8 cellular contexts compared by ENCODE assay signal in the genomic region with DNA sequence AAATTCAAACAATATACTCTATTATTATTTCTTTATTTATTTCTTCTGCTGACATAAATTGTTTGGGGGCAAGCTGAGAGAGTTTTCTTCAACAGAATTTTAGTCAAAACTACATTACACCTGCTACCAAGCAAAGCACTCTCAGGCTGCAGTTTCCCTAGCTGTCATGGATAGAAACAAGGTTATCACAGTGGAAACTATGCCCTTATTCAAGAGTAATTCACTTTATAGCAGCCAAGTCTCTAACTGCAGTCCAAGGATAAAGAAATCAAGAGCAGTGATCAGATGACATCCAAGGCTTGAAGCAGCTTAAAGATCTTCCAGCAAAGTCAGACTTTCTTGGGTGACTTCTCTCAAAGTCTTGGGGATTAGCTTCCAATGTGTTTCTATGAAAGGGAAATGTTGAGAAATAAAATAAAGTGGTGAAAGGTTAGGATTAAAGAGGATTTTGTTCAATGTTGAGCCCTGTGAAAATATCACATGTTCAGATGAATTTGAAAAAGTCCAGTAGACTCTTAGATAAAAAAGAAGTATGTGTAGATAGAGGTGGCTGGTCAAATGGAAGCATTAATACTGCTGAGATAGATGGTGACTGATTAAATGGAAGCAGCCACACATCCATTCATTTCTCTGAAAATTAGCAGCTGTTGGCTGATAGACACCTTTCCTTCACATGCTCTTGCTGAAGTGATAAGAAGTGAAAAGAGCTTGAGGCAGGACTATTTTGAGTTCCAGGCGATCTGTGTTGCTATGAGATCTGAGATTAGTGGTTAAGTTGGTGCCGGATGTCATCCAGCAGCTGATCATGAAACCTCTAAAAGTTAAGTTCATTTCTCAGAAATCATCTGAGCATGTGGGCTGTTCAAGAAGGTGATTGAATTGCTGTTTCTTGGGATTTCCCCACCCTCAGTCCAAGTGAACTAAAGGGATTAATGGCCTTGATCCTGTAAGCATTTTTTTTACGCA.
DNase-seq lines count a peak whose midpoint lies in the region; ATAC-seq and TF ChIP-seq lines count a peak whose summit lies in the region.

No MANE protein-coding gene starts in this region.

- no peak overlapping the region for H3K27ac ChIP-seq in body of pancreas

- no peaks in the 10 kb centered on the region for H3K9me3 Mint-ChIP-seq in activated naive CD8-positive, alpha-beta T cell treated with anti-CD3 and anti-CD28 coated beads, Interleukin-2, amount 10 ng/mL, durations not matched to agents 7 days and 5 days

- no peaks in the 10 kb centered on the region for H3K27me3 ChIP-seq in body of pancreas

- DNase-seq in GM10266 (ENCODE audit: extremely low spot score): peak; percentile 78
- peak; percentile 59 for DNase-seq in NAMALWA (ENCODE audit: low spot score)
- DNase-seq in activated naive CD8-positive, alpha-beta T cell treated with anti-CD3 and anti-CD28 coated beads, Interleukin-2, amount 10 ng/mL, durations not matched to agents 7 days and 5 days: no peak
- DNase-seq in stimulated activated CD8-positive, alpha-beta memory T cell treated with anti-CD3 and anti-CD28 coated beads, Interleukin-15, amount 100 ng/mL, for 48 hours (ENCODE audit: low read depth in 2 of 2): peak; percentile 23 to 32
- DNase-seq in body of pancreas: no peak
- DNase-seq in SW480 (ENCODE audit: low spot score): no peak
- DNase-seq in NCI-H748 (lab: John Stamatoyannopoulos, UW; ENCODE audit: unreplicated experiment): no peak

- POLR2A ChIA-PET in activated naive CD8-positive, alpha-beta T cell treated with anti-CD3 and anti-CD28 coated beads, Interleukin-2, amount 10 ng/mL, durations not matched to agents 7 days and 5 days (lab: Charles Lee): interaction anchor here (0.6 to 10.0 kb wide), 18 partner anchors 24 to 373 kb away, joined by 3 to 248 read pairs (median 4); partner anchors contain the start of gene BTG1

- no peak overlapping the region for H3K4me3 ChIP-seq in body of pancreas

- H3K36me3 Mint-ChIP-seq in activated naive CD8-positive, alpha-beta T cell treated with anti-CD3 and anti-CD28 coated beads, Interleukin-2, amount 10 ng/mL, durations not matched to agents 7 days and 5 days: peaks cover 10% of the 10 kb centered on the region

- no peaks in the 10 kb centered on the region for H3K9me3 ChIP-seq in body of pancreas

- 73 to 77% methylated on average over 3 of the region's 3 CpGs for whole genome bisulfite sequencing in body of pancreas, 2 donors

- peak overlapping the region; percentile 73 for H3K4me3 Mint-ChIP-seq in activated naive CD8-positive, alpha-beta T cell treated with anti-CD3 and anti-CD28 coated beads, Interleukin-2, amount 10 ng/mL, durations not matched to agents 7 days and 5 days

- no peaks in the 10 kb centered on the region for H3K4me1 ChIP-seq in body of pancreas

- peak overlapping the region; percentile 93 for H3K27ac Mint-ChIP-seq in activated naive CD8-positive, alpha-beta T cell treated with anti-CD3 and anti-CD28 coated beads, Interleukin-2, amount 10 ng/mL, durations not matched to agents 7 days and 5 days

- no peak for TF ChIP-seq CTCF in GM10266 (IDR thresholded peaks at IDR 0.05; ENCODE audit: control insufficient read depth, insufficient read depth, low read depth, missing control alignments)
- no peak for TF ChIP-seq CTCF in body of pancreas (IDR thresholded peaks at IDR 0.05)

- H3K27me3 Mint-ChIP-seq in activated naive CD8-positive, alpha-beta T cell treated with anti-CD3 and anti-CD28 coated beads, Interleukin-2, amount 10 ng/mL, durations not matched to agents 7 days and 5 days: no peaks in the 10 kb centered on the region

- intact Hi-C loops in body of pancreas (cut with DNase I): no loop called here

- H3K4me1 Mint-ChIP-seq in activated naive CD8-positive, alpha-beta T cell treated with anti-CD3 and anti-CD28 coated beads, Interleukin-2, amount 10 ng/mL, durations not matched to agents 7 days and 5 days: peaks cover 71% of the 10 kb centered on the region

- ATAC-seq in GM21576 (IDR thresholded peaks at IDR 0.05; ENCODE audit: unreplicated experiment) (peak; percentile 88), body of pancreas (no peak)
- ATAC-seq in activated naive CD8-positive, alpha-beta T cell treated with anti-CD3 and anti-CD28 coated beads, Interleukin-2, amount 10 ng/mL, durations not matched to agents 7 days and 5 days (ENCODE audit: low read depth): peak; percentile 79

- no peaks in the 10 kb centered on the region for H3K36me3 ChIP-seq in body of pancreas (replicated peaks in 1 of 2; ENCODE audit: insufficient read depth in 1 of 2, low read depth in 2 of 2)

- TF ChIP-seq POLR2A in body of pancreas (IDR thresholded peaks at IDR 0.05): no peak

Comparison
In these comparisons a context has a peak if more than half of its experiments do, and no peak if none do; other contexts are left out.
1. DNase-seq: peak in GM10266 (single experiment), NAMALWA (single experiment) and stimulated activated CD8-positive, alpha-beta memory T cell treated with anti-CD3 and anti-CD28 coated beads, Interleukin-15, amount 100 ng/mL, for 48 hours (2 of 2); none in activated naive CD8-positive, alpha-beta T cell treated with anti-CD3 and anti-CD28 coated beads, Interleukin-2, amount 10 ng/mL, durations not matched to agents 7 days and 5 days (single experiment), body of pancreas (0 of 4), SW480 (single experiment) and NCI-H748 (single experiment).